In genomic region chrX:156003486-156004185, GRCh38 we compare ENCODE assay signal across 15 cellular contexts. TPM values are rescaled to one million over a fixed set of nuclear protein-coding genes. Genes with fewer than 3 reads are reported as not detected.
"Had no signal": no experiment of that assay in that cellular context is flagged by ENCODE, and none has a peak within 500 bp of the region (broad histone marks: within the 10 kb centered on the region; RNA-seq: fewer than 3 reads in every experiment).

No MANE protein-coding gene starts in this region.

- H3K9me3 Mint-ChIP-seq: activated naive CD4-positive, alpha-beta T cell treated with anti-CD3 and anti-CD28 coated beads for 36 hours; naive thymus-derived CD8-positive, alpha-beta T cell had no signal

- H3K4me3 ChIP-seq: mucosa of descending colon, right atrium auricular region, skin epidermis had no signal

- H3K27me3 ChIP-seq: neutrophil, right atrium auricular region had no signal

- DNase-seq: activated CD4-positive, alpha-beta T cell treated with anti-CD3 and anti-CD28 coated beads for 1 hour; activated naive CD4-positive, alpha-beta T cell treated with anti-CD3 and anti-CD28 coated beads for 36 hours; activated T-cell treated with anti-CD3 and anti-CD28 coated beads, Interleukin-2, amount 50 U/mL, for 48 hours; central memory CD4-positive, alpha-beta T cell; cortex of kidney; effector memory CD4-positive, alpha-beta T cell; glutamatergic neuron; mammary epithelial cell; mucosa of descending colon; naive thymus-derived CD8-positive, alpha-beta T cell; T-helper 9 cell had no signal

- H3K36me3 Mint-ChIP-seq: naive thymus-derived CD8-positive, alpha-beta T cell had no signal

- H3K27me3 Mint-ChIP-seq: naive thymus-derived CD8-positive, alpha-beta T cell had no signal

- ATAC-seq: left lobe of liver; mucosa of descending colon; naive thymus-derived CD8-positive, alpha-beta T cell had no signal

- H3K27ac Mint-ChIP-seq: activated naive CD4-positive, alpha-beta T cell treated with anti-CD3 and anti-CD28 coated beads for 36 hours had no signal

- H3K36me3 ChIP-seq: neutrophil, right atrium auricular region had no signal

- H3K4me3 Mint-ChIP-seq: activated naive CD4-positive, alpha-beta T cell treated with anti-CD3 and anti-CD28 coated beads for 36 hours; naive thymus-derived CD8-positive, alpha-beta T cell had no signal

RNA-seq across cellular contexts. Expression of gene IL9R, which starts 6.1 kb away (rescaled TPM):
- total RNA-seq: left lobe of liver, right atrium auricular region had no signal
